ENCODE assay signal across 2 cellular contexts in the genomic region with DNA sequence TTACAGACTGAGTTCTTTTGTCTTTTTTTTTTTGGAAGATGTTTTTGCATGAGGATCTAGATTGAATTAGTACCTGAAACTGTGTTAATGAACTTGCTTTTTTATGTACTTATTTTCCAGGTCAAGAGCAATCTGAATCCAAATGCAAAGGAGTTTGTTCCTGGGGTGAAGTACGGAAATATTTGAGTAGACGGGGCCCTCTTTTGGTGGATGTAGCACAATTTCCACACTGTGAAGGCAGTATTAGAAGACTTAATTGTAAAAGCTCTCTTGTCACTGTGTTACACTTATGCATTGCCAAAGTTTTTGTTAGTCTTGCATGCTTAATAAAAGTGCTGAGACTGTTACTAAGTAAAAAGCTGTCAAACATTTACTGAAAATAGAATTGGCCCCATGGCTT.
TF ChIP-seq lines count a peak whose summit lies in the region.

No MANE protein-coding gene starts in this region.

TF ChIP-seq in Ishikawa, 13 proteins besides CTCF, POLR2A, EP300 and RAD21:
- no peak for TF ChIP-seq EGR1 (IDR thresholded peaks at IDR 0.05)
- no peak for TF ChIP-seq FOXM1 (IDR thresholded peaks at IDR 0.05; ENCODE audit: borderline replicate concordance, low read depth)
- TF ChIP-seq CEBPB (IDR thresholded peaks at IDR 0.05) = no peak
- TF ChIP-seq, protein P1, sequence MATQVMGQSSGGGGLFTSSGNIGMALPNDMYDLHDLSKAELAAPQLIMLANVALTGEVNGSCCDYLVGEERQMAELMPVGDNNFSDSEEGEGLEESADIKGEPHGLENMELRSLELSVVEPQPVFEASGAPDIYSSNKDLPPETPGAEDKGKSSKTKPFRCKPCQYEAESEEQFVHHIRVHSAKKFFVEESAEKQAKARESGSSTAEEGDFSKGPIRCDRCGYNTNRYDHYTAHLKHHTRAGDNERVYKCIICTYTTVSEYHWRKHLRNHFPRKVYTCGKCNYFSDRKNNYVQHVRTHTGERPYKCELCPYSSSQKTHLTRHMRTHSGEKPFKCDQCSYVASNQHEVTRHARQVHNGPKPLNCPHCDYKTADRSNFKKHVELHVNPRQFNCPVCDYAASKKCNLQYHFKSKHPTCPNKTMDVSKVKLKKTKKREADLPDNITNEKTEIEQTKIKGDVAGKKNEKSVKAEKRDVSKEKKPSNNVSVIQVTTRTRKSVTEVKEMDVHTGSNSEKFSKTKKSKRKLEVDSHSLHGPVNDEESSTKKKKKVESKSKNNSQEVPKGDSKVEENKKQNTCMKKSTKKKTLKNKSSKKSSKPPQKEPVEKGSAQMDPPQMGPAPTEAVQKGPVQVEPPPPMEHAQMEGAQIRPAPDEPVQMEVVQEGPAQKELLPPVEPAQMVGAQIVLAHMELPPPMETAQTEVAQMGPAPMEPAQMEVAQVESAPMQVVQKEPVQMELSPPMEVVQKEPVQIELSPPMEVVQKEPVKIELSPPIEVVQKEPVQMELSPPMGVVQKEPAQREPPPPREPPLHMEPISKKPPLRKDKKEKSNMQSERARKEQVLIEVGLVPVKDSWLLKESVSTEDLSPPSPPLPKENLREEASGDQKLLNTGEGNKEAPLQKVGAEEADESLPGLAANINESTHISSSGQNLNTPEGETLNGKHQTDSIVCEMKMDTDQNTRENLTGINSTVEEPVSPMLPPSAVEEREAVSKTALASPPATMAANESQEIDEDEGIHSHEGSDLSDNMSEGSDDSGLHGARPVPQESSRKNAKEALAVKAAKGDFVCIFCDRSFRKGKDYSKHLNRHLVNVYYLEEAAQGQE (IDR thresholded peaks at IDR 0.05; ENCODE audit: low read depth) = no peak
- no peak for TF ChIP-seq CREB1 (IDR thresholded peaks at IDR 0.05; ENCODE audit: low read depth)
- no peak for TF ChIP-seq YY1 (IDR thresholded peaks at IDR 0.05; ENCODE audit: low read depth)
- TF ChIP-seq TEAD4 (IDR thresholded peaks at IDR 0.05) = no peak

TF ChIP-seq in K562, 482 proteins besides CTCF, POLR2A, EP300 and RAD21:
- TF ChIP-seq SP1 (CRISPR knock-in tag; IDR thresholded peaks at IDR 0.05) (no peak), ZC3H11A (IDR thresholded peaks at IDR 0.05; ENCODE audit: low read depth, low read length) (no peak), L3MBTL2 (IDR thresholded peaks at IDR 0.05) (no peak), RFX7 (CRISPR knock-in tag; IDR thresholded peaks at IDR 0.05) (no peak), ZFX (CRISPR knock-in tag; IDR thresholded peaks at IDR 0.05) (no peak), ZNF197 (CRISPR knock-in tag; IDR thresholded peaks at IDR 0.05; ENCODE audit: low read depth) (no peak), ZNF561 (CRISPR knock-in tag; conservative IDR thresholded peaks at IDR 0.05) (no peak), NFRKB (IDR thresholded peaks at IDR 0.05; ENCODE audit: low read depth) (no peak), PKNOX1 (IDR thresholded peaks at IDR 0.05) (no peak), SAP30 (IDR thresholded peaks at IDR 0.05; ENCODE audit: borderline replicate concordance, insufficient read depth, low read depth, low read length, poor library complexity, severe bottlenecking) (no peak), ZNF347 (CRISPR knock-in tag; IDR thresholded peaks at IDR 0.05; ENCODE audit: low read depth) (no peak), MYC (IDR thresholded peaks at IDR 0.05; ENCODE audit: low read depth, low read length) (no peak), MYC (CRISPR knock-in tag; IDR thresholded peaks at IDR 0.05; ENCODE audit: borderline replicate concordance, low read depth) (no peak), BRCA1 (IDR thresholded peaks at IDR 0.05) (no peak), BRCA1 (CRISPR knock-in tag; IDR thresholded peaks at IDR 0.05) (no peak), ZNF121 (CRISPR knock-in tag; conservative IDR thresholded peaks at IDR 0.05) (no peak)
